17 cellular contexts compared by ENCODE assay signal in genomic region chr22:49099496-49100124, GRCh38.
DNase-seq lines count a peak whose midpoint lies in the region; ATAC-seq, FAIRE-seq and TF ChIP-seq lines count a peak whose summit lies in the region.
"Had no signal": no experiment of that assay in that cellular context is flagged by ENCODE, and none has a peak within 500 bp of the region (broad histone marks: within the 10 kb centered on the region; RNA-seq: fewer than 3 reads in every experiment).

No MANE protein-coding gene starts in this region.

- H3K9me2 ChIP-seq in GM23248 (ENCODE audit: insufficient read depth) = no peaks in the 10 kb centered on the region

- no peak overlapping the region for H3K27ac ChIP-seq in GM23248
- no peak overlapping the region for H3K27ac ChIP-seq in RWPE2 (ENCODE audit: poor library complexity, severe bottlenecking)
- H3K27ac ChIP-seq: HL-60, KMS-11, parathyroid adenoma had no signal

- in situ Hi-C loops in GM23248 (cut with MboI) = no loop called here

- no peak overlapping the region for H3K9ac ChIP-seq in GM23248
- H3K9ac ChIP-seq: KMS-11, parathyroid adenoma had no signal

- H3K9me3 ChIP-seq in GM23248 (ENCODE audit: low read depth) (no peaks in the 10 kb centered on the region), RWPE2 (ENCODE audit: severe bottlenecking) (no peaks in the 10 kb centered on the region)
- H3K9me3 ChIP-seq: Caco-2 had no signal

- TF ChIP-seq CTCF in RWPE2 (IDR thresholded peaks at IDR 0.05; ENCODE audit: poor library complexity, severe bottlenecking) = no peak
- TF ChIP-seq CTCF in omental fat pad (IDR thresholded peaks at IDR 0.05) = no peak

- ATAC-seq in RWPE2 (ENCODE audit: low read depth) (peak; percentile 66; the same call in 1 of the 3 replicates), HG03039 (IDR thresholded peaks at IDR 0.05; ENCODE audit: unreplicated experiment) (no peak), omental fat pad (ENCODE audit: low FRiP score) (no peak), GM21529 (IDR thresholded peaks at IDR 0.05; ENCODE audit: unreplicated experiment) (no peak)
- ATAC-seq: left lobe of liver; stimulated activated naive CD8-positive, alpha-beta T cell treated with anti-CD3 and anti-CD28 coated beads, Interleukin-15, Interleukin-2, amounts not matched to agents 100 U/mL and 50 U/mL, for 24 hours had no signal

- H3K27me3 ChIP-seq in GM23248 (replicated peaks; ENCODE audit: insufficient read depth) = no peaks in the 10 kb centered on the region
- no peaks in the 10 kb centered on the region for H3K27me3 ChIP-seq in RWPE2 (ENCODE audit: insufficient read depth, poor library complexity, severe bottlenecking)

- H4K20me1 ChIP-seq in GM23248 (ENCODE audit: insufficient read depth) = no peaks in the 10 kb centered on the region

- no peaks in the 10 kb centered on the region for H3K79me2 ChIP-seq in GM23248 (ENCODE audit: insufficient read depth)
- H3K79me2 ChIP-seq: parathyroid adenoma had no signal

- no peak overlapping the region for H3K4me2 ChIP-seq in GM23248 (ENCODE audit: unreplicated experiment)
- H3K4me2 ChIP-seq: KMS-11 had no signal

- H3K4me3 ChIP-seq in GM23248 = no peak overlapping the region
- H3K4me3 ChIP-seq in RWPE2 (ENCODE audit: severe bottlenecking) = no peak overlapping the region

- WGBS in GM23248 (ENCODE audit: low coverage in 1 of 2, low lambda C conversion rate in 2 of 2, missing lambda C conversion rate in 2 of 2), 2 experiments = 15 to 16% methylated on average over 14 to 15 of the region's 15 CpGs

- H3K36me3 ChIP-seq in GM23248 (ENCODE audit: low read depth) (no peaks in the 10 kb centered on the region), RWPE2 (ENCODE audit: low read depth) (no peaks in the 10 kb centered on the region)

- TF ChIP-seq POLR2A in H54 (IDR thresholded peaks at IDR 0.05; ENCODE audit: low read depth, low read length) = no peak

- no peaks in the 10 kb centered on the region for H3F3A ChIP-seq in GM23248 (ENCODE audit: insufficient read depth)

- FAIRE-seq in H54 (lab: Jason Lieb, UNC) = no peak

- no peak overlapping the region for H2AFZ ChIP-seq in GM23248
- H2AFZ ChIP-seq: parathyroid adenoma had no signal

- H3K4me1 ChIP-seq in GM23248 (ENCODE audit: insufficient read depth) (no peaks in the 10 kb centered on the region), RWPE2 (ENCODE audit: insufficient read depth, poor library complexity, severe bottlenecking) (no peaks in the 10 kb centered on the region)
- H3K4me1 ChIP-seq: Caco-2, parathyroid adenoma had no signal

- DNase-seq in A172 (ENCODE audit: low spot score) (peak; percentile 63), GM23248 (peak; percentile 20), RWPE2 (ENCODE audit: low spot score) (peak; percentile 49), kidney tubule cell (ENCODE audit: low spot score) (peak; percentile 13), omental fat pad (ENCODE audit: low spot score) (no peak), H54 (ENCODE audit: insufficient read length, low spot score) (no peak)
- DNase-seq: activated CD4-positive, alpha-beta T cell treated with anti-CD3 and anti-CD28 coated beads, Interleukin-2, amount 50 U/mL, for 48 hours; activated T-cell treated with anti-CD3 and anti-CD28 coated beads, Interleukin-2, amount 50 U/mL, for 48 hours; Caco-2; NCI-H1417 treated with DMSO at 0.1 percent for 48 hours; stimulated activated naive CD8-positive, alpha-beta T cell treated with anti-CD3 and anti-CD28 coated beads, Interleukin-15, Interleukin-2, amounts not matched to agents 100 U/mL and 50 U/mL, for 24 hours had no signal

Comparison
In these comparisons a context has a peak if more than half of its experiments do, and no peak if none do; other contexts are left out.
1. DNase-seq: peak in A172 (single experiment), GM23248 (single experiment), RWPE2 (single experiment) and kidney tubule cell (single experiment); none in omental fat pad (single experiment) and H54 (single experiment).